33 cellular contexts compared by ENCODE assay signal in the genomic region with DNA sequence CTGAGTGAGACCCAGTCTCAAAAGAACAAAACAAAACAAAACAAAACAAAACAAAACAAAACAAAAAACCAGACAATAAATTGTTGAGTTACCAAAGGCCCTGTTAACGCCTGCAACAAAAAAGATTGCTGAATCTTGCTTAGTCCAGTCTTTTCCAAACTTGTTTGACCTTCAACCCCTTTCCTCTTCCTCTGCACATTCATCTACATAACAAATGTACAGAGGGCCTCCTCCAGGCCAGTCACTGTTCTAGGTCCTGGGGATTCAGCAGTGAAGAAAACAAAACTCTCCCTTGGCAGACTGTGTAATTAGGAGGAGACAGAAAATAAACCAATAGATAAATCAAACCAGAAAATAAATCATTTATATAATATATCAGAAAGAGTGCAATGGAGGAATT.
"Had no signal": no experiment of that assay in that cellular context is flagged by ENCODE, and none has a peak within 500 bp of the region (broad histone marks: within the 10 kb centered on the region; RNA-seq: fewer than 3 reads in every experiment).

No MANE protein-coding gene starts in this region.

- H3K27ac Mint-ChIP-seq: activated CD4-positive, alpha-beta memory T cell treated with anti-CD3 and anti-CD28 coated beads for 36 hours; activated CD4-positive, alpha-beta T cell treated with anti-CD3 and anti-CD28 coated beads for 36 hours; activated CD4-positive, alpha-beta T cell treated with anti-CD3 and anti-CD28 coated beads, Interleukin-2, amount 10 ng/mL, durations not matched to agents 24 days and 14 days; activated CD8-positive, alpha-beta memory T cell treated with anti-CD3 and anti-CD28 coated beads, Interleukin-2, amount 10 ng/mL, durations not matched to agents 7 days and 5 days; activated CD8-positive, alpha-beta T cell treated with anti-CD3 and anti-CD28 coated beads, Interleukin-2, amount 10 ng/mL, durations not matched to agents 7 days and 5 days; activated naive CD4-positive, alpha-beta T cell treated with anti-CD3 and anti-CD28 coated beads, Interleukin-2, amount 10 ng/mL, durations not matched to agents 7 days and 5 days; activated naive CD4-positive, alpha-beta T cell treated with anti-CD3 and anti-CD28 coated beads, Interleukin-2, amount 50 U/mL, for 72 hours; activated naive CD8-positive, alpha-beta T cell treated with anti-CD3 and anti-CD28 coated beads, Interleukin-2, amount 10 ng/mL, durations not matched to agents 7 days and 5 days; activated T-helper 1 cell treated with anti-CD3 and anti-CD28 coated beads, Interleukin-12 subunit alpha, Interleukin-12 subunit beta, Interleukin-2, Interleukin-4 antibody, amounts not matched to agents 30 ng/mL and 10 ng/mL and 1 ng/mL, durations not matched to agents 14 hours and 24 hours and 36 hours; activated T-helper 2 cell treated with anti-CD3 and anti-CD28 coated beads, Interferon-gamma antibody, Interleukin-2, Interleukin-4, amounts not matched to agents 10 μg/mL and 5 μg/mL and 100 μg/mL, durations not matched to agents 14 hours and 24 hours and 36 hours; brain; T-helper 1 cell treated with Interleukin-12 subunit alpha and Interleukin-12 subunit beta and Interleukin-4 antibody, amounts not matched to agents 30 μg/mL and 1 μg/mL, for 36 hours; T-helper 2 cell treated with Interferon-gamma antibody and Interleukin-4, amounts not matched to agents 5 μg/mL and 100 μg/mL, for 36 hours had no signal

- H3K4me3 Mint-ChIP-seq: activated CD4-positive, alpha-beta memory T cell treated with anti-CD3 and anti-CD28 coated beads for 36 hours; activated CD4-positive, alpha-beta T cell treated with anti-CD3 and anti-CD28 coated beads for 36 hours; activated CD4-positive, alpha-beta T cell treated with anti-CD3 and anti-CD28 coated beads, Interleukin-2, amount 10 ng/mL, durations not matched to agents 24 days and 14 days; activated CD8-positive, alpha-beta memory T cell treated with anti-CD3 and anti-CD28 coated beads, Interleukin-2, amount 10 ng/mL, durations not matched to agents 7 days and 5 days; activated CD8-positive, alpha-beta T cell treated with anti-CD3 and anti-CD28 coated beads, Interleukin-2, amount 10 ng/mL, durations not matched to agents 7 days and 5 days; activated naive CD4-positive, alpha-beta T cell treated with anti-CD3 and anti-CD28 coated beads, Interleukin-2, amount 10 ng/mL, durations not matched to agents 7 days and 5 days; activated naive CD8-positive, alpha-beta T cell treated with anti-CD3 and anti-CD28 coated beads, Interleukin-2, amount 10 ng/mL, durations not matched to agents 7 days and 5 days; activated T-helper 1 cell treated with anti-CD3 and anti-CD28 coated beads, Interleukin-12 subunit alpha, Interleukin-12 subunit beta, Interleukin-2, Interleukin-4 antibody, amounts not matched to agents 30 ng/mL and 10 ng/mL and 1 ng/mL, durations not matched to agents 14 hours and 24 hours and 36 hours; brain; T-helper 1 cell treated with Interleukin-12 subunit alpha and Interleukin-12 subunit beta and Interleukin-4 antibody, amounts not matched to agents 30 μg/mL and 1 μg/mL, for 36 hours; T-helper 2 cell treated with Interferon-gamma antibody and Interleukin-4, amounts not matched to agents 5 μg/mL and 100 μg/mL, for 36 hours had no signal

- H3K27me3 Mint-ChIP-seq: activated CD4-positive, alpha-beta memory T cell treated with anti-CD3 and anti-CD28 coated beads for 36 hours; activated CD4-positive, alpha-beta T cell treated with anti-CD3 and anti-CD28 coated beads for 36 hours; activated CD4-positive, alpha-beta T cell treated with anti-CD3 and anti-CD28 coated beads, Interleukin-2, amount 10 ng/mL, durations not matched to agents 24 days and 14 days; activated CD8-positive, alpha-beta memory T cell treated with anti-CD3 and anti-CD28 coated beads, Interleukin-2, amount 10 ng/mL, durations not matched to agents 7 days and 5 days; activated naive CD4-positive, alpha-beta T cell treated with anti-CD3 and anti-CD28 coated beads, Interleukin-2, amount 10 ng/mL, durations not matched to agents 7 days and 5 days; activated naive CD8-positive, alpha-beta T cell treated with anti-CD3 and anti-CD28 coated beads, Interleukin-2, amount 10 ng/mL, durations not matched to agents 7 days and 5 days had no signal

- H3K27ac ChIP-seq: ascending aorta, breast epithelium, cardiac muscle cell, colonic mucosa, epithelial cell of prostate, esophagus squamous epithelium, gastroesophageal sphincter, heart right ventricle, WERI-Rb-1 had no signal

- H3K36me3 ChIP-seq: ascending aorta, breast epithelium, cardiac muscle cell, colonic mucosa, esophagus squamous epithelium, gastroesophageal sphincter, heart right ventricle, WERI-Rb-1 had no signal

- H3K9me3 ChIP-seq: ascending aorta, breast epithelium, colonic mucosa, esophagus squamous epithelium, gastroesophageal sphincter, heart right ventricle had no signal

- H3K9me3 Mint-ChIP-seq: activated CD4-positive, alpha-beta memory T cell treated with anti-CD3 and anti-CD28 coated beads for 36 hours; activated CD4-positive, alpha-beta T cell treated with anti-CD3 and anti-CD28 coated beads, Interleukin-2, amount 10 ng/mL, durations not matched to agents 24 days and 14 days; activated naive CD8-positive, alpha-beta T cell treated with anti-CD3 and anti-CD28 coated beads, Interleukin-2, amount 10 ng/mL, durations not matched to agents 7 days and 5 days; activated T-helper 1 cell treated with anti-CD3 and anti-CD28 coated beads, Interleukin-12 subunit alpha, Interleukin-12 subunit beta, Interleukin-2, Interleukin-4 antibody, amounts not matched to agents 30 ng/mL and 10 ng/mL and 1 ng/mL, durations not matched to agents 14 hours and 24 hours and 36 hours; activated T-helper 2 cell treated with anti-CD3 and anti-CD28 coated beads, Interferon-gamma antibody, Interleukin-2, Interleukin-4, amounts not matched to agents 10 μg/mL and 5 μg/mL and 100 μg/mL, durations not matched to agents 14 hours and 24 hours and 36 hours; T-helper 1 cell treated with Interleukin-12 subunit alpha and Interleukin-12 subunit beta and Interleukin-4 antibody, amounts not matched to agents 30 μg/mL and 1 μg/mL, for 36 hours; T-helper 2 cell treated with Interferon-gamma antibody and Interleukin-4, amounts not matched to agents 5 μg/mL and 100 μg/mL, for 36 hours had no signal

- H3K4me1 Mint-ChIP-seq: activated CD4-positive, alpha-beta T cell treated with anti-CD3 and anti-CD28 coated beads for 36 hours; activated CD4-positive, alpha-beta T cell treated with anti-CD3 and anti-CD28 coated beads, Interleukin-2, amount 10 ng/mL, durations not matched to agents 24 days and 14 days; activated CD8-positive, alpha-beta memory T cell treated with anti-CD3 and anti-CD28 coated beads, Interleukin-2, amount 10 ng/mL, durations not matched to agents 7 days and 5 days; activated naive CD4-positive, alpha-beta T cell treated with anti-CD3 and anti-CD28 coated beads, Interleukin-2, amount 10 ng/mL, durations not matched to agents 7 days and 5 days; activated naive CD8-positive, alpha-beta T cell treated with anti-CD3 and anti-CD28 coated beads, Interleukin-2, amount 10 ng/mL, durations not matched to agents 7 days and 5 days had no signal

- H3K4me1 ChIP-seq: ascending aorta, breast epithelium, colonic mucosa, heart right ventricle had no signal

- ATAC-seq: activated CD4-positive, alpha-beta T cell treated with anti-CD3 and anti-CD28 coated beads for 36 hours; activated CD8-positive, alpha-beta memory T cell treated with anti-CD3 and anti-CD28 coated beads, Interleukin-2, amount 10 ng/mL, durations not matched to agents 7 days and 5 days; activated CD8-positive, alpha-beta T cell treated with anti-CD3 and anti-CD28 coated beads, Interleukin-2, amount 10 ng/mL, durations not matched to agents 7 days and 5 days; activated naive CD4-positive, alpha-beta T cell treated with anti-CD3 and anti-CD28 coated beads, Interleukin-2, amount 50 U/mL, for 72 hours; gastroesophageal sphincter; heart right ventricle had no signal

- H3K4me3 ChIP-seq: ascending aorta, breast epithelium, cardiac muscle cell, colonic mucosa, esophagus squamous epithelium, gastroesophageal sphincter, heart right ventricle had no signal

- H3K36me3 Mint-ChIP-seq: activated CD4-positive, alpha-beta memory T cell treated with anti-CD3 and anti-CD28 coated beads for 36 hours; activated CD8-positive, alpha-beta memory T cell treated with anti-CD3 and anti-CD28 coated beads, Interleukin-2, amount 10 ng/mL, durations not matched to agents 7 days and 5 days; activated naive CD4-positive, alpha-beta T cell treated with anti-CD3 and anti-CD28 coated beads, Interleukin-2, amount 10 ng/mL, durations not matched to agents 7 days and 5 days; activated naive CD4-positive, alpha-beta T cell treated with anti-CD3 and anti-CD28 coated beads, Interleukin-2, amount 50 U/mL, for 72 hours; activated naive CD8-positive, alpha-beta T cell treated with anti-CD3 and anti-CD28 coated beads, Interleukin-2, amount 10 ng/mL, durations not matched to agents 7 days and 5 days; brain had no signal

- H3K27me3 ChIP-seq: ascending aorta, breast epithelium, cardiac muscle cell, colonic mucosa, esophagus squamous epithelium, gastroesophageal sphincter, heart right ventricle had no signal

- DNase-seq: activated CD4-positive, alpha-beta memory T cell treated with anti-CD3 and anti-CD28 coated beads for 36 hours; activated CD4-positive, alpha-beta T cell treated with anti-CD3 and anti-CD28 coated beads for 36 hours; activated CD4-positive, alpha-beta T cell treated with anti-CD3 and anti-CD28 coated beads, Interleukin-2, amount 10 ng/mL, durations not matched to agents 24 days and 14 days; activated CD4-positive, CD25-positive, alpha-beta regulatory T cell; activated CD4-positive, CD25-positive, alpha-beta regulatory T cell treated with anti-CD3 and anti-CD28 coated beads, Interleukin-2, amount 50 U/mL, for 72 hours; activated CD8-positive, alpha-beta memory T cell treated with anti-CD3 and anti-CD28 coated beads, Interleukin-2, amount 10 ng/mL, durations not matched to agents 7 days and 5 days; activated CD8-positive, alpha-beta memory T cell treated with anti-CD3 and anti-CD28 coated beads, Interleukin-2, amount 50 U/mL, for 4 hours; activated CD8-positive, alpha-beta T cell treated with anti-CD3 and anti-CD28 coated beads, Interleukin-2, amount 10 ng/mL, durations not matched to agents 7 days and 5 days; activated effector memory CD4-positive, alpha-beta T cell treated with anti-CD3 and anti-CD28 coated beads, Interleukin-2, amount 50 U/mL, for 16 hours; activated naive CD4-positive, alpha-beta T cell treated with anti-CD3 and anti-CD28 coated beads, Interleukin-2, amount 10 ng/mL, durations not matched to agents 7 days and 5 days; activated naive CD8-positive, alpha-beta T cell treated with anti-CD3 and anti-CD28 coated beads, Interleukin-2, amount 10 ng/mL, durations not matched to agents 7 days and 5 days; activated T-cell treated with anti-CD3 and anti-CD28 coated beads, Interleukin-2, amount 50 U/mL, for 1 hour; activated T-cell treated with anti-CD3 and anti-CD28 coated beads, Interleukin-2, amount 50 U/mL, for 48 hours; central memory CD4-positive, alpha-beta T cell; cerebellar nuclear complex; colonic mucosa; effector CD8-positive, alpha-beta T cell; esophagus squamous epithelium; foreskin melanocyte; heart right ventricle; T1000; WERI-Rb-1 had no signal
